In genomic region chr19:40280608-40281221, GRCh38 we compare ENCODE assay signal across 1 cellular context.
TF ChIP-seq lines count a peak whose summit lies in the region.

No MANE protein-coding gene starts in this region.

TF ChIP-seq in GM23338, 12 proteins besides CTCF, POLR2A, EP300 and RAD21:
- TF ChIP-seq ZNF462 (CRISPR knock-in tag; IDR thresholded peaks at IDR 0.05) (no peak), JUNB (IDR thresholded peaks at IDR 0.05; ENCODE audit: unreplicated experiment) (no peak), EZH2 (IDR thresholded peaks at IDR 0.05; ENCODE audit: low read depth, unreplicated experiment) (no peak), STAT1 (IDR thresholded peaks at IDR 0.05; ENCODE audit: unreplicated experiment) (no peak), POLR2AphosphoS5 (IDR thresholded peaks at IDR 0.05; ENCODE audit: low read depth) (no peak), ZNF114 (CRISPR knock-in tag; IDR thresholded peaks at IDR 0.05) (no peak), ZNF331 (CRISPR knock-in tag; IDR thresholded peaks at IDR 0.05; ENCODE audit: low read depth) (no peak), NANOG (IDR thresholded peaks at IDR 0.05; ENCODE audit: borderline replicate concordance) (no peak), CREB1 (CRISPR knock-in tag; IDR thresholded peaks at IDR 0.05; ENCODE audit: low read depth) (no peak), EZH2phosphoT487 (IDR thresholded peaks at IDR 0.05; ENCODE audit: unreplicated experiment) (no peak)
- TF ChIP-seq, protein P1, sequence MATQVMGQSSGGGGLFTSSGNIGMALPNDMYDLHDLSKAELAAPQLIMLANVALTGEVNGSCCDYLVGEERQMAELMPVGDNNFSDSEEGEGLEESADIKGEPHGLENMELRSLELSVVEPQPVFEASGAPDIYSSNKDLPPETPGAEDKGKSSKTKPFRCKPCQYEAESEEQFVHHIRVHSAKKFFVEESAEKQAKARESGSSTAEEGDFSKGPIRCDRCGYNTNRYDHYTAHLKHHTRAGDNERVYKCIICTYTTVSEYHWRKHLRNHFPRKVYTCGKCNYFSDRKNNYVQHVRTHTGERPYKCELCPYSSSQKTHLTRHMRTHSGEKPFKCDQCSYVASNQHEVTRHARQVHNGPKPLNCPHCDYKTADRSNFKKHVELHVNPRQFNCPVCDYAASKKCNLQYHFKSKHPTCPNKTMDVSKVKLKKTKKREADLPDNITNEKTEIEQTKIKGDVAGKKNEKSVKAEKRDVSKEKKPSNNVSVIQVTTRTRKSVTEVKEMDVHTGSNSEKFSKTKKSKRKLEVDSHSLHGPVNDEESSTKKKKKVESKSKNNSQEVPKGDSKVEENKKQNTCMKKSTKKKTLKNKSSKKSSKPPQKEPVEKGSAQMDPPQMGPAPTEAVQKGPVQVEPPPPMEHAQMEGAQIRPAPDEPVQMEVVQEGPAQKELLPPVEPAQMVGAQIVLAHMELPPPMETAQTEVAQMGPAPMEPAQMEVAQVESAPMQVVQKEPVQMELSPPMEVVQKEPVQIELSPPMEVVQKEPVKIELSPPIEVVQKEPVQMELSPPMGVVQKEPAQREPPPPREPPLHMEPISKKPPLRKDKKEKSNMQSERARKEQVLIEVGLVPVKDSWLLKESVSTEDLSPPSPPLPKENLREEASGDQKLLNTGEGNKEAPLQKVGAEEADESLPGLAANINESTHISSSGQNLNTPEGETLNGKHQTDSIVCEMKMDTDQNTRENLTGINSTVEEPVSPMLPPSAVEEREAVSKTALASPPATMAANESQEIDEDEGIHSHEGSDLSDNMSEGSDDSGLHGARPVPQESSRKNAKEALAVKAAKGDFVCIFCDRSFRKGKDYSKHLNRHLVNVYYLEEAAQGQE (IDR thresholded peaks at IDR 0.05; ENCODE audit: unreplicated experiment), result no peak
- TF ChIP-seq, protein P2, sequence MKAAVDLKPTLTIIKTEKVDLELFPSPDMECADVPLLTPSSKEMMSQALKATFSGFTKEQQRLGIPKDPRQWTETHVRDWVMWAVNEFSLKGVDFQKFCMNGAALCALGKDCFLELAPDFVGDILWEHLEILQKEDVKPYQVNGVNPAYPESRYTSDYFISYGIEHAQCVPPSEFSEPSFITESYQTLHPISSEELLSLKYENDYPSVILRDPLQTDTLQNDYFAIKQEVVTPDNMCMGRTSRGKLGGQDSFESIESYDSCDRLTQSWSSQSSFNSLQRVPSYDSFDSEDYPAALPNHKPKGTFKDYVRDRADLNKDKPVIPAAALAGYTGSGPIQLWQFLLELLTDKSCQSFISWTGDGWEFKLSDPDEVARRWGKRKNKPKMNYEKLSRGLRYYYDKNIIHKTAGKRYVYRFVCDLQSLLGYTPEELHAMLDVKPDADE (IDR thresholded peaks at IDR 0.05), result no peak
